8 cellular contexts compared by ENCODE assay signal in the genomic region with DNA sequence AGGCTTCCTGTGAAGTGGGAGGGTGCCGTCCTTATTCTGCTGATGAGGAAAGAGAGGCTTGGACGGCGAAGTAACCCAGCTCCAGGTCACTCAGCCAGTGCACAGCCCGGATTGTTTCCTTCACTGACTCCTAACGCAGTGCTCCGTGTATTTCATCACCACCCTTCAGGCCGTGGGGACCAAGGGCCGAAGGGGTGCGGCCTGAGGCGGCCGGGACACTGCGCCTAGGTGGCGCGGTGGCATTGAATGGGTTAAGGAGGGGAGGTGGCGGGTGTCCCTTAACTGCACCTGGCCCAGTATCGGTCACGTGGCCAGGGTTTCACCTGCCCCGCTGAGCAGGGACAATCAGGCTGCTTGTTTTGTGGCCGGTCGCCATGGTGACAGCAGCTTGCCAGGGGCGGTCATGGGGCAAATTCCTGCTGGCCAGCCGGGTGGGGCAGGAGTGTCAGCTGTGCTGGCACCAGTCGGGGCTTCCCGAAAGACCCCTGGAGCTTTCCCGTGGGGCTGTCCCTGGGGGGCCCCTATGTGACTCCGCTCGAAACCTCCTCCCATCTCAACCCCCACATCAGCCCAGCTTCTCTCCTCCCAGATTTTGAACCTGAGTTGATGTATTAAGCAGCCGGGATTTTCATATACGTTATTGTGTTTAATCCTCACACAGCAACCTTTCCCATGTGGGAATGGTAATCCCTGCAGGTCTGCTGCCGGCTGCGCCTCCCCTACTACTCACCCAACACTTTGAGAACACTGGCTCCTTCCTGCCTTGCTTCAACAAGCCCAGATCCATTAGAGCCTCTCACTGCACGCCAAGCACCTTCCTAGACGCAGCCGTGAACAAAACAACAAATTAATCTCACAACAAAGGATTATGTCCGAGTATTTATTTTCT. TPM values are rescaled to one million over a fixed set of nuclear protein-coding genes. Genes with fewer than 3 reads are reported as not detected.
DNase-seq lines count a peak whose midpoint lies in the region; ATAC-seq and TF ChIP-seq lines count a peak whose summit lies in the region.

No MANE protein-coding gene starts in this region.

- no peaks in the 10 kb centered on the region for H3K27me3 Mint-ChIP-seq in CD8-positive, alpha-beta T cell (ENCODE audit: low read depth)

- H4K20me1 ChIP-seq in Karpas-422 (ENCODE audit: insufficient read depth, low read depth, low read length), result no peaks in the 10 kb centered on the region

- intact Hi-C loops in colonic mucosa (cut with DNase I), result no loop called here
- intact Hi-C loops in CD8-positive, alpha-beta T cell (cut with DNase I, micrococcal nuclease), result no loop called here

- H2AFZ ChIP-seq in Karpas-422 (ENCODE audit: low read length), result no peak overlapping the region

- POLR2A ChIA-PET in CD8-positive, alpha-beta T cell (lab: Charles Lee), result no interaction called here

- no peak overlapping the region for H3K4me3 Mint-ChIP-seq in CD8-positive, alpha-beta T cell

- no peak overlapping the region for H3K27ac Mint-ChIP-seq in CD8-positive, alpha-beta T cell

- no peak overlapping the region for H3K4me2 ChIP-seq in Karpas-422 (ENCODE audit: low read depth, low read length, poor library complexity, severe bottlenecking)

- no peaks in the 10 kb centered on the region for H3K9me2 ChIP-seq in Karpas-422 (replicated peaks; ENCODE audit: insufficient read depth, low read length)

- H3K4me1 ChIP-seq in colonic mucosa, result no peaks in the 10 kb centered on the region
- peaks cover 8% of the 10 kb centered on the region for H3K4me1 ChIP-seq in CD8-positive, alpha-beta T cell (ENCODE audit: insufficient read depth, low read length)
- peaks cover 8% of the 10 kb centered on the region for H3K4me1 ChIP-seq in Karpas-422 (ENCODE audit: low read length)

- peaks cover 4% of the 10 kb centered on the region for H3K4me1 Mint-ChIP-seq in CD8-positive, alpha-beta T cell (ENCODE audit: low read depth)

- no peaks in the 10 kb centered on the region for H3K79me2 ChIP-seq in Karpas-422 (ENCODE audit: low read length)

- H3K27ac ChIP-seq in colonic mucosa (peak overlapping the region; percentile 84), Karpas-422 (ENCODE audit: low read length) (no peak overlapping the region)
- no peak overlapping the region for H3K27ac ChIP-seq in CD8-positive, alpha-beta T cell (ENCODE audit: low read depth, low read length)

- no peaks in the 10 kb centered on the region for H3K9me3 ChIP-seq in colonic mucosa
- H3K9me3 ChIP-seq in CD8-positive, alpha-beta T cell (ENCODE audit: low read length), result no peaks in the 10 kb centered on the region
- no peaks in the 10 kb centered on the region for H3K9me3 ChIP-seq in Karpas-422 (ENCODE audit: low read length)

- no peak for TF ChIP-seq CTCF in colonic mucosa (IDR thresholded peaks at IDR 0.05)
- no peak for TF ChIP-seq CTCF in CD8-positive, alpha-beta T cell (IDR thresholded peaks at IDR 0.05)

- H3K27me3 ChIP-seq in colonic mucosa, result no peaks in the 10 kb centered on the region
- H3K27me3 ChIP-seq in CD8-positive, alpha-beta T cell (ENCODE audit: insufficient read depth, low read length), result no peaks in the 10 kb centered on the region
- no peaks in the 10 kb centered on the region for H3K27me3 ChIP-seq in Karpas-422 (ENCODE audit: low read length)

- DNase-seq in DMS53 (lab: John Stamatoyannopoulos, UW), result peak; percentile 100
- peak; percentile 84 for DNase-seq in NCI-H2081 treated with DMSO at 0.1 percent for 48 hours (lab: John Stamatoyannopoulos, UW)
- DNase-seq in colonic mucosa, result peak; percentile 99
- peak; percentile 83 for DNase-seq in myocyte (ENCODE audit: low read depth)
- no peak for DNase-seq in CD8-positive, alpha-beta T cell
- no peak for DNase-seq in Karpas-422

- H3K9me3 Mint-ChIP-seq in CD8-positive, alpha-beta T cell, result no peaks in the 10 kb centered on the region

- H3K36me3 ChIP-seq in colonic mucosa (no peaks in the 10 kb centered on the region), Karpas-422 (ENCODE audit: insufficient read depth, low read length) (no peaks in the 10 kb centered on the region)
- H3K36me3 ChIP-seq in CD8-positive, alpha-beta T cell (ENCODE audit: insufficient read depth, low read length), result no peaks in the 10 kb centered on the region

- CTCF ChIA-PET in CD8-positive, alpha-beta T cell (lab: Charles Lee), result no interaction called here

- no peak for ATAC-seq in HG03469 (IDR thresholded peaks at IDR 0.05; ENCODE audit: unreplicated experiment)
- no peak for ATAC-seq in CD8-positive, alpha-beta T cell
- no peak for ATAC-seq in HG03139 (IDR thresholded peaks at IDR 0.05; ENCODE audit: unreplicated experiment)

- H3K36me3 Mint-ChIP-seq in CD8-positive, alpha-beta T cell, result no peaks in the 10 kb centered on the region

- peak overlapping the region; percentile 82 to 96 for H3K9ac ChIP-seq in colonic mucosa (ENCODE audit: low read depth in 2 of 2, low read length in 2 of 2)
- no peak overlapping the region for H3K9ac ChIP-seq in Karpas-422 (ENCODE audit: low read length)

- no peak overlapping the region for H3K4me3 ChIP-seq in colonic mucosa
- no peak overlapping the region for H3K4me3 ChIP-seq in CD8-positive, alpha-beta T cell (ENCODE audit: low read depth, low read length)
- H3K4me3 ChIP-seq in Karpas-422 (ENCODE audit: low read length), result no peak overlapping the region

RNA-seq across cellular contexts. Expression of gene ABHD11, which starts 4.4 kb away (rescaled TPM):
- total RNA-seq in colonic mucosa (100 to 1,000 TPM; 109 to 123 TPM), myocyte (11.7 and 16.4 TPM in 2 replicates)
- polyA plus RNA-seq in myocyte (2012), result 17.1 TPM
- 10 to 100 TPM; 12.2 to 12.3 TPM for total RNA-seq in CD8-positive, alpha-beta T cell
- 14.3 and 18.3 TPM in 2 replicates for total RNA-seq in Karpas-422 (2014; rRNA removed; shearing (Covaris generic); ENCODE audit: low replicate concordance)

RNA-seq across cellular contexts. Expression of gene STX1A, which starts 23.5 kb away (rescaled TPM):
- total RNA-seq in colonic mucosa (1 to 10 TPM; 7.0 to 7.2 TPM), myocyte (19.3 and 21.6 TPM in 2 replicates)
- 11.2 TPM for polyA plus RNA-seq in myocyte (2012)
- total RNA-seq in CD8-positive, alpha-beta T cell, result 10 to 100 TPM; 18.2 to 20.8 TPM
- total RNA-seq in Karpas-422 (2014; rRNA removed; shearing (Covaris generic); ENCODE audit: low replicate concordance), result 3.7 and 5.5 TPM in 2 replicates

RNA-seq across cellular contexts. Expression of gene CLDN3, which starts 27.1 kb away (rescaled TPM):
- 100 to 1,000 TPM; 599 to 634 TPM for total RNA-seq in colonic mucosa
- not detected in 2 replicates for total RNA-seq in myocyte
- polyA plus RNA-seq in myocyte (2012), result not detected
- total RNA-seq in CD8-positive, alpha-beta T cell, result not detected
- not detected in 2 replicates for total RNA-seq in Karpas-422 (2014; rRNA removed; shearing (Covaris generic); ENCODE audit: low replicate concordance)

RNA-seq across cellular contexts. Expression of gene BUD23, which starts 59.6 kb away (rescaled TPM):
- 10 to 100 TPM; 46.4 to 79.5 TPM for total RNA-seq in colonic mucosa
- total RNA-seq in myocyte, result 79.6 and 81.0 TPM in 2 replicates
- polyA plus RNA-seq in myocyte (2012), result 126 TPM
- 100 to 1,000 TPM; 123 to 129 TPM for total RNA-seq in CD8-positive, alpha-beta T cell
- 41.9 and 85.9 TPM in 2 replicates for total RNA-seq in Karpas-422 (2014; rRNA removed; shearing (Covaris generic); ENCODE audit: low replicate concordance)

RNA-seq across cellular contexts. Expression of gene DNAJC30, which starts 59.7 kb away (rescaled TPM):
- total RNA-seq in colonic mucosa (10 to 100 TPM in 1 of 2 donors, 1 to 10 TPM in 1; 9.7 to 15.1 TPM), myocyte (4.9 and 6.1 TPM in 2 replicates)
- polyA plus RNA-seq in myocyte (2012), result 16.8 TPM
- 10 to 100 TPM; 13.5 to 14.4 TPM for total RNA-seq in CD8-positive, alpha-beta T cell
- total RNA-seq in Karpas-422 (2014; rRNA removed; shearing (Covaris generic); ENCODE audit: low replicate concordance), result 1.3 and 6.1 TPM in 2 replicates

Comparison
In these comparisons a context has a peak if more than half of its experiments do, and no peak if none do; other contexts are left out.
1. DNase-seq: peak in DMS53 (single experiment), NCI-H2081 treated with DMSO at 0.1 percent for 48 hours (single experiment), colonic mucosa (single experiment) and myocyte (single experiment); none in CD8-positive, alpha-beta T cell (0 of 7) and Karpas-422 (single experiment).
2. RNA of gene CLDN3, which starts 27.1 kb away (total RNA-seq): 599 to 634 TPM in colonic mucosa; not detected in myocyte, not detected in CD8-positive, alpha-beta T cell and not detected in Karpas-422; every median in the first group is over 100 times any median in the second.